1 cellular context compared by ENCODE assay signal in genomic region chr10:114172241-114172640, GRCh38.
TF ChIP-seq lines count a peak whose summit lies in the region.

No MANE protein-coding gene starts in this region.

TF ChIP-seq in HCT116, 20 proteins besides CTCF, POLR2A, EP300 and RAD21 (continued from another document):
- no peak for TF ChIP-seq REST (IDR thresholded peaks at IDR 0.05; ENCODE audit: low read depth)
- TF ChIP-seq TCF7L2 (IDR thresholded peaks at IDR 0.05; ENCODE audit: borderline replicate concordance, extremely low read depth, insufficient read depth, insufficient read length), result no peak
- no peak for TF ChIP-seq CEBPB (IDR thresholded peaks at IDR 0.05; ENCODE audit: low read depth)
- no peak for TF ChIP-seq CBX3 (IDR thresholded peaks at IDR 0.05; ENCODE audit: low read depth)
- TF ChIP-seq FOSL1 (IDR thresholded peaks at IDR 0.05; ENCODE audit: low read depth), result no peak
